ENCODE assay signal across 18 cellular contexts in genomic region chr7:47478926-47479791, GRCh38.
DNase-seq lines count a peak whose midpoint lies in the region; ATAC-seq and TF ChIP-seq lines count a peak whose summit lies in the region.
"Had no signal": no experiment of that assay in that cellular context is flagged by ENCODE, and none has a peak within 500 bp of the region (broad histone marks: within the 10 kb centered on the region; RNA-seq: fewer than 3 reads in every experiment).

No MANE protein-coding gene starts in this region.

- H3K36me3 ChIP-seq in heart left ventricle (no peaks in the 10 kb centered on the region), colonic mucosa (no peaks in the 10 kb centered on the region), upper lobe of left lung (no peaks in the 10 kb centered on the region)
- H3K36me3 ChIP-seq: sigmoid colon had no signal

- TF ChIP-seq EP300 in upper lobe of left lung (IDR thresholded peaks at IDR 0.05), result no peak

- intact Hi-C loops in heart left ventricle (cut with DNase I), result loop anchor here in 1 of 10 donors (5.0 kb wide), 1 partner anchor 93 kb away; no protein-coding TSS in a partner anchor
- intact Hi-C loops in left ventricle myocardium superior (cut with micrococcal nuclease), result no loop called here
- intact Hi-C loops in colonic mucosa (cut with DNase I), result no loop called here

- peaks cover 0 to 1% (median 0%) of the 10 kb centered on the region in 7 donors for H3K9me3 Mint-ChIP-seq in naive B cell
- no peaks in the 10 kb centered on the region for H3K9me3 Mint-ChIP-seq in naive thymus-derived CD8-positive, alpha-beta T cell
- H3K9me3 Mint-ChIP-seq: activated CD4-positive, alpha-beta T cell treated with anti-CD3 and anti-CD28 coated beads, Interleukin-2, amount 10 ng/mL, durations not matched to agents 7 days and 5 days; T-helper 2 cell treated with Interferon-gamma antibody and Interleukin-4, amounts not matched to agents 5 μg/mL and 100 μg/mL, for 36 hours had no signal

- TF ChIP-seq CTCF in heart left ventricle (IDR thresholded peaks at IDR 0.05), result no peak
- TF ChIP-seq CTCF in colonic mucosa (IDR thresholded peaks at IDR 0.05), result no peak
- TF ChIP-seq CTCF in upper lobe of left lung (IDR thresholded peaks at IDR 0.05), result no peak

- H3K4me1 Mint-ChIP-seq in naive B cell, result peaks cover 46 to 56% (median 55%) of the 10 kb centered on the region in 3 donors
- H3K4me1 Mint-ChIP-seq in naive thymus-derived CD8-positive, alpha-beta T cell, result peaks cover 0 to 41% (median 0%) of the 10 kb centered on the region in 4 donors
- H3K4me1 Mint-ChIP-seq: activated CD4-positive, alpha-beta T cell treated with anti-CD3 and anti-CD28 coated beads, Interleukin-2, amount 10 ng/mL, durations not matched to agents 7 days and 5 days had no signal

- H3K4me3 Mint-ChIP-seq in naive B cell, result peak overlapping the region in 3 of 8 donors; percentile 66 to 86 (median 70)
- H3K4me3 Mint-ChIP-seq in naive thymus-derived CD8-positive, alpha-beta T cell, result no peak overlapping the region
- H3K4me3 Mint-ChIP-seq: activated CD4-positive, alpha-beta T cell treated with anti-CD3 and anti-CD28 coated beads, Interleukin-2, amount 10 ng/mL, durations not matched to agents 7 days and 5 days; immature natural killer cell; T-helper 2 cell treated with Interferon-gamma antibody and Interleukin-4, amounts not matched to agents 5 μg/mL and 100 μg/mL, for 36 hours had no signal

- H3K27ac ChIP-seq in heart left ventricle (peak overlapping the region in 10 of 12 donors; percentile 5 to 93 (median 39)), colonic mucosa (no peak overlapping the region), upper lobe of left lung (peak overlapping the region; percentile 36 to 85 (median 65))
- H3K27ac ChIP-seq: sigmoid colon had no signal

- no peak for TF ChIP-seq POLR2A in heart left ventricle (IDR thresholded peaks at IDR 0.05)
- TF ChIP-seq POLR2A in upper lobe of left lung (IDR thresholded peaks at IDR 0.05), result no peak

- H3K9ac ChIP-seq in colonic mucosa (ENCODE audit: low read depth in 2 of 2, low read length in 2 of 2), result no peak overlapping the region

- peak in 1 of 5 donors; percentile 25 for DNase-seq in heart left ventricle
- DNase-seq in left ventricle myocardium superior, result no peak
- no peak for DNase-seq in colonic mucosa
- no peak for DNase-seq in naive B cell
- no peak for DNase-seq in upper lobe of left lung
- no peak for DNase-seq in stimulated activated naive CD4-positive, alpha-beta T cell (lab: John Stamatoyannopoulos, UW)
- DNase-seq in AG20443 (ENCODE audit: low spot score), result no peak
- DNase-seq in naive thymus-derived CD8-positive, alpha-beta T cell, result no peak
- DNase-seq: activated CD4-positive, alpha-beta T cell treated with anti-CD3 and anti-CD28 coated beads, Interleukin-2, amount 10 ng/mL, durations not matched to agents 7 days and 5 days; effector memory CD4-positive, alpha-beta T cell; foreskin fibroblast; immature natural killer cell; NCI-H1092; NCI-H510A treated with DMSO at 0.1 percent for 48 hours; sigmoid colon; substantia nigra had no signal

- no peaks in the 10 kb centered on the region for H3K9me3 ChIP-seq in heart left ventricle
- no peaks in the 10 kb centered on the region for H3K9me3 ChIP-seq in colonic mucosa
- no peaks in the 10 kb centered on the region for H3K9me3 ChIP-seq in upper lobe of left lung
- H3K9me3 ChIP-seq: A549, sigmoid colon had no signal

- no peak for ATAC-seq in heart left ventricle
- no peak for ATAC-seq in left ventricle myocardium superior
- no peak for ATAC-seq in naive B cell (ENCODE audit: low read depth in 2 of 2)
- no peak for ATAC-seq in upper lobe of left lung (ENCODE audit: low FRiP score in 2 of 2)
- ATAC-seq in naive thymus-derived CD8-positive, alpha-beta T cell, result no peak
- ATAC-seq: A549 had no signal

- no peaks in the 10 kb centered on the region for H3K27me3 Mint-ChIP-seq in naive B cell
- H3K27me3 Mint-ChIP-seq in naive thymus-derived CD8-positive, alpha-beta T cell, result peaks cover 0 to 11% (median 4%) of the 10 kb centered on the region in 5 donors
- H3K27me3 Mint-ChIP-seq: activated CD4-positive, alpha-beta T cell treated with anti-CD3 and anti-CD28 coated beads, Interleukin-2, amount 10 ng/mL, durations not matched to agents 7 days and 5 days had no signal

- H3K27me3 ChIP-seq in heart left ventricle (no peaks in the 10 kb centered on the region), colonic mucosa (no peaks in the 10 kb centered on the region), upper lobe of left lung (no peaks in the 10 kb centered on the region)
- H3K27me3 ChIP-seq: sigmoid colon had no signal

- no peaks in the 10 kb centered on the region for H3K36me3 Mint-ChIP-seq in naive B cell
- no peaks in the 10 kb centered on the region for H3K36me3 Mint-ChIP-seq in naive thymus-derived CD8-positive, alpha-beta T cell
- H3K36me3 Mint-ChIP-seq: immature natural killer cell had no signal

- H3K4me1 ChIP-seq in heart left ventricle (peaks cover 7 to 84% (median 67%) of the 10 kb centered on the region in 12 donors), colonic mucosa (peaks cover 22% of the 10 kb centered on the region), upper lobe of left lung (peaks cover 49 to 67% (median 61%) of the 10 kb centered on the region in 4 donors)

- peak overlapping the region in 5 of 6 donors; percentile 46 to 92 (median 74) for H3K27ac Mint-ChIP-seq in naive B cell
- no peak overlapping the region for H3K27ac Mint-ChIP-seq in naive thymus-derived CD8-positive, alpha-beta T cell
- H3K27ac Mint-ChIP-seq: activated CD4-positive, alpha-beta T cell treated with anti-CD3 and anti-CD28 coated beads, Interleukin-2, amount 10 ng/mL, durations not matched to agents 7 days and 5 days; immature natural killer cell; T-helper 2 cell treated with Interferon-gamma antibody and Interleukin-4, amounts not matched to agents 5 μg/mL and 100 μg/mL, for 36 hours had no signal

- 77 to 87% (median 80%) methylated on average over 5 to 18 of the region's 18 CpGs for WGBS in heart left ventricle, 4 donors
- WGBS in upper lobe of left lung, 2 donors, result 73 to 86% methylated on average over 9 to 15 of the region's 18 CpGs

- POLR2A ChIA-PET in naive thymus-derived CD8-positive, alpha-beta T cell (lab: Charles Lee), result no interaction called here

- H3K4me3 ChIP-seq in heart left ventricle (peak overlapping the region in 1 of 12 donors; percentile 49), colonic mucosa (peak overlapping the region; percentile 2), upper lobe of left lung (peak overlapping the region in 1 of 4 donors; percentile 1)
- H3K4me3 ChIP-seq: A549, sigmoid colon had no signal

Comparison
In these comparisons a context has a peak if more than half of its experiments do, and no peak if none do; other contexts are left out.
1. H3K27ac Mint-ChIP-seq: peak in naive B cell (5 of 6); none in naive thymus-derived CD8-positive, alpha-beta T cell (0 of 10).